In genomic region chr6:129351807-129352206, GRCh38 we compare ENCODE assay signal across 1 cellular context.
TF ChIP-seq lines count a peak whose summit lies in the region.

No MANE protein-coding gene starts in this region.

TF ChIP-seq in IMR-90, 13 proteins besides CTCF, POLR2A, EP300 and RAD21 (continued from another document):
- TF ChIP-seq CHD1 (IDR thresholded peaks at IDR 0.05; ENCODE audit: low read depth, low read length) (no peak), RFX5 (IDR thresholded peaks at IDR 0.05; ENCODE audit: low read depth, low read length) (no peak), RCOR1 (IDR thresholded peaks at IDR 0.05; ENCODE audit: insufficient replicate concordance, low read length) (no peak), NFE2L2 (IDR thresholded peaks at IDR 0.05; ENCODE audit: low read depth, low read length) (no peak), MAFK (IDR thresholded peaks at IDR 0.05; ENCODE audit: low read depth, low read length) (no peak), MAZ (IDR thresholded peaks at IDR 0.05; ENCODE audit: borderline replicate concordance, low read depth, low read length) (no peak), MXI1 (IDR thresholded peaks at IDR 0.05; ENCODE audit: borderline replicate concordance, low read depth, low read length) (no peak), ELK1 (IDR thresholded peaks at IDR 0.05; ENCODE audit: borderline replicate concordance, low read depth, low read length) (no peak)
